ENCODE assay signal across 1 cellular context in the genomic region with DNA sequence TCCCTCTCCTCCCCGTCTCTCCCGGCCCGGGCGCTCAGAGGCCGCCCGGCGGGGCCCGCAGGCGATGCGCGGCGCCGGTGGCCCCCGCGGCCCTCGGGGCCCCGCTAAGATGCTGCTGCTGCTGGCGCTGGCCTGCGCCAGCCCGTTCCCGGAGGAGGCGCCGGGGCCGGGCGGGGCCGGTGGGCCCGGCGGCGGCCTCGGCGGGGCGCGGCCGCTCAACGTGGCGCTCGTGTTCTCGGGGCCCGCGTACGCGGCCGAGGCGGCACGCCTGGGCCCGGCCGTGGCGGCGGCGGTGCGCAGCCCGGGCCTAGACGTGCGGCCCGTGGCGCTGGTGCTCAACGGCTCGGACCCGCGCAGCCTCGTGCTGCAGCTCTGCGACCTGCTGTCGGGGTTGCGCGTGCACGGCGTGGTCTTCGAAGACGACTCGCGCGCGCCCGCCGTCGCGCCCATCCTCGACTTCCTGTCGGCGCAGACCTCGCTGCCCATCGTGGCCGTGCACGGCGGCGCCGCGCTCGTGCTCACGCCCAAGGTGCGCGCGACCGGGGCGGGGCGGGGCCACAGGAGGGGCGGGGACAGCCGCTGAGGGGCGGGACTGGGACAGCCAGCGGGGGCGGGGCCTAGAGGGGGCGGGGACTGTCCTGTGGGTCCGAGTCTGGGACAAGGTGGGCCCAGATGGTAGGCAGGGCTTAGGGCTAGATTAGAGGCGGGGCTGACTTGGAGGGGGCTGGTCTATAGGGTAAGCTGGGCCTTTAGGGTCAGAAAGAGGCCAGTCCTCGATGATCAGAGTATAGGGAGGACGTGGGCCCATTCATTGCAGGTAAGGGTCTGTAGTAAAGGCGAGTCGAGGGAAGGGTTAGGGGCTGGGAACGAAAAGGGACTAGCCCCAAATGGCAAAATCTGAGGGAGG.
TF ChIP-seq lines count a peak whose summit lies in the region.

No MANE protein-coding gene starts in this region.

TF ChIP-seq in WTC11, 78 proteins besides CTCF, POLR2A, EP300 and RAD21 (continued from another document):
- TF ChIP-seq, protein P1, sequence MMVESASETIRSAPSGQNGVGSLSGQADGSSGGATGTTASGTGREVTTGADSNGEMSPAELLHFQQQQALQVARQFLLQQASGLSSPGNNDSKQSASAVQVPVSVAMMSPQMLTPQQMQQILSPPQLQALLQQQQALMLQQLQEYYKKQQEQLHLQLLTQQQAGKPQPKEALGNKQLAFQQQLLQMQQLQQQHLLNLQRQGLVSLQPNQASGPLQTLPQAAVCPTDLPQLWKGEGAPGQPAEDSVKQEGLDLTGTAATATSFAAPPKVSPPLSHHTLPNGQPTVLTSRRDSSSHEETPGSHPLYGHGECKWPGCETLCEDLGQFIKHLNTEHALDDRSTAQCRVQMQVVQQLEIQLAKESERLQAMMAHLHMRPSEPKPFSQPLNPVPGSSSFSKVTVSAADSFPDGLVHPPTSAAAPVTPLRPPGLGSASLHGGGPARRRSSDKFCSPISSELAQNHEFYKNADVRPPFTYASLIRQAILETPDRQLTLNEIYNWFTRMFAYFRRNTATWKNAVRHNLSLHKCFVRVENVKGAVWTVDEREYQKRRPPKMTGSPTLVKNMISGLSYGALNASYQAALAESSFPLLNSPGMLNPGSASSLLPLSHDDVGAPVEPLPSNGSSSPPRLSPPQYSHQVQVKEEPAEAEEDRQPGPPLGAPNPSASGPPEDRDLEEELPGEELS (CRISPR knock-in tag; IDR thresholded peaks at IDR 0.05), result peak; percentile 98
- TF ChIP-seq SMAD3 (CRISPR knock-in tag; IDR thresholded peaks at IDR 0.05; ENCODE audit: borderline replicate concordance), result peak; percentile 76; the same call in 1 of the 2 replicates
- TF ChIP-seq RELA (CRISPR knock-in tag; IDR thresholded peaks at IDR 0.05; ENCODE audit: borderline replicate concordance), result peak; percentile 85; the same call in 1 of the 2 replicates
- peak; percentile 94 for TF ChIP-seq FOXK1 (CRISPR knock-in tag; IDR thresholded peaks at IDR 0.05)
- peak; percentile 89 for TF ChIP-seq ESRRA (CRISPR knock-in tag; IDR thresholded peaks at IDR 0.05; ENCODE audit: borderline replicate concordance)
- peak; percentile 86 for TF ChIP-seq MYBL2 (CRISPR knock-in tag; IDR thresholded peaks at IDR 0.05)
- TF ChIP-seq ZNF317 (CRISPR knock-in tag; IDR thresholded peaks at IDR 0.05; ENCODE audit: borderline replicate concordance, low read depth), result 0 out of 2 replicates have a peak, but pooled peaks have one; percentile 34
- peak; percentile 87 for TF ChIP-seq NFE2L1 (CRISPR knock-in tag; IDR thresholded peaks at IDR 0.05)
- peak; percentile 88 for TF ChIP-seq SP1 (CRISPR knock-in tag; conservative IDR thresholded peaks at IDR 0.05)
- TF ChIP-seq, protein P2, sequence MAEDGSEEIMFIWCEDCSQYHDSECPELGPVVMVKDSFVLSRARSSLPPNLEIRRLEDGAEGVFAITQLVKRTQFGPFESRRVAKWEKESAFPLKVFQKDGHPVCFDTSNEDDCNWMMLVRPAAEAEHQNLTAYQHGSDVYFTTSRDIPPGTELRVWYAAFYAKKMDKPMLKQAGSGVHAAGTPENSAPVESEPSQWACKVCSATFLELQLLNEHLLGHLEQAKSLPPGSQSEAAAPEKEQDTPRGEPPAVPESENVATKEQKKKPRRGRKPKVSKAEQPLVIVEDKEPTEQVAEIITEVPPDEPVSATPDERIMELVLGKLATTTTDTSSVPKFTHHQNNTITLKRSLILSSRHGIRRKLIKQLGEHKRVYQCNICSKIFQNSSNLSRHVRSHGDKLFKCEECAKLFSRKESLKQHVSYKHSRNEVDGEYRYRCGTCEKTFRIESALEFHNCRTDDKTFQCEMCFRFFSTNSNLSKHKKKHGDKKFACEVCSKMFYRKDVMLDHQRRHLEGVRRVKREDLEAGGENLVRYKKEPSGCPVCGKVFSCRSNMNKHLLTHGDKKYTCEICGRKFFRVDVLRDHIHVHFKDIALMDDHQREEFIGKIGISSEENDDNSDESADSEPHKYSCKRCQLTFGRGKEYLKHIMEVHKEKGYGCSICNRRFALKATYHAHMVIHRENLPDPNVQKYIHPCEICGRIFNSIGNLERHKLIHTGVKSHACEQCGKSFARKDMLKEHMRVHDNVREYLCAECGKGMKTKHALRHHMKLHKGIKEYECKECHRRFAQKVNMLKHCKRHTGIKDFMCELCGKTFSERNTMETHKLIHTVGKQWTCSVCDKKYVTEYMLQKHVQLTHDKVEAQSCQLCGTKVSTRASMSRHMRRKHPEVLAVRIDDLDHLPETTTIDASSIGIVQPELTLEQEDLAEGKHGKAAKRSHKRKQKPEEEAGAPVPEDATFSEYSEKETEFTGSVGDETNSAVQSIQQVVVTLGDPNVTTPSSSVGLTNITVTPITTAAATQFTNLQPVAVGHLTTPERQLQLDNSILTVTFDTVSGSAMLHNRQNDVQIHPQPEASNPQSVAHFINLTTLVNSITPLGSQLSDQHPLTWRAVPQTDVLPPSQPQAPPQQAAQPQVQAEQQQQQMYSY (CRISPR knock-in tag; IDR thresholded peaks at IDR 0.05), result no peak
- TF ChIP-seq, protein P3, sequence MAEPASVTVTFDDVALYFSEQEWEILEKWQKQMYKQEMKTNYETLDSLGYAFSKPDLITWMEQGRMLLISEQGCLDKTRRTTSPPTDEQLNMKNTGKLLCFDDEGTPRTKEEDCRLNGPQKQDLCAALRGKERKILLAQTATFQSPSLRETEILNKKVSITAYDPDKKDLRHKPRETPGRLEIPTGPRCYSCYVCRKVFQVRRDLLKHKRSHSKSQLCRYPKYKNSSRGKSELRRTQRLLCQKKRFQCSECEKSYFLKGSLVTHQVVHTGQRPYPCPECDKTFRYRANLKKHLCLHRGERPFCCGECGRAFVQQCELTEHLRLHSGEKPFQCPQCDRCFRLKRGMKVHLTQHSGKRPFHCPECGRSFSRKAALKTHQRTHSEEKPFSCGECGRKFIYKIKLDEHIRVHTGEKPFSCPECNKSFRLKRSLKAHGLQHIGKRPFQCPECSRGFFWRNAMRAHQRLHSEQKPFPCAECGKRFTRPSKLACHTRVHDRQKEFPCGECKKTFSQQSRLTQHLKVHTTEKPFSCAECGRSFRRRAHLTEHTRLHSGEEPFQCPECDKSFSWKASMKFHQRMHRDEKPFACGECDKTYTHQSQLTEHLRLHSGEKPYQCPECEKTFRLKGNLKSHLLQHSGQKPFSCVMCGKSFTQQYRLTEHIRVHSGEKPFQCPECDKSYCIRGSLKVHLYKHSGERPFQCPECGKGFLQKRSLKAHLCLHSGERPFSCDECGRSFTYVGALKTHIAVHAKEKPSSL (CRISPR knock-in tag; conservative IDR thresholded peaks at IDR 0.05), result no peak
- TF ChIP-seq ZNF138 (CRISPR knock-in tag; conservative IDR thresholded peaks at IDR 0.05), result no peak
- TF ChIP-seq, protein P4, sequence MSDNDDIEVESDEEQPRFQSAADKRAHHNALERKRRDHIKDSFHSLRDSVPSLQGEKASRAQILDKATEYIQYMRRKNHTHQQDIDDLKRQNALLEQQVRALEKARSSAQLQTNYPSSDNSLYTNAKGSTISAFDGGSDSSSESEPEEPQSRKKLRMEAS (CRISPR knock-in tag; IDR thresholded peaks at IDR 0.05), result peak; percentile 91; the same call in 1 of the 2 replicates
- no peak for TF ChIP-seq HMGA2 (CRISPR knock-in tag; IDR thresholded peaks at IDR 0.05)
- 0 out of 2 replicates have a peak, but pooled peaks have one; percentile 37 for TF ChIP-seq TEAD1 (CRISPR knock-in tag; IDR thresholded peaks at IDR 0.05)
- TF ChIP-seq, protein P5, sequence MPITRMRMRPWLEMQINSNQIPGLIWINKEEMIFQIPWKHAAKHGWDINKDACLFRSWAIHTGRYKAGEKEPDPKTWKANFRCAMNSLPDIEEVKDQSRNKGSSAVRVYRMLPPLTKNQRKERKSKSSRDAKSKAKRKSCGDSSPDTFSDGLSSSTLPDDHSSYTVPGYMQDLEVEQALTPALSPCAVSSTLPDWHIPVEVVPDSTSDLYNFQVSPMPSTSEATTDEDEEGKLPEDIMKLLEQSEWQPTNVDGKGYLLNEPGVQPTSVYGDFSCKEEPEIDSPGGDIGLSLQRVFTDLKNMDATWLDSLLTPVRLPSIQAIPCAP (CRISPR knock-in tag; IDR thresholded peaks at IDR 0.05), result no peak
- TF ChIP-seq, protein P6, sequence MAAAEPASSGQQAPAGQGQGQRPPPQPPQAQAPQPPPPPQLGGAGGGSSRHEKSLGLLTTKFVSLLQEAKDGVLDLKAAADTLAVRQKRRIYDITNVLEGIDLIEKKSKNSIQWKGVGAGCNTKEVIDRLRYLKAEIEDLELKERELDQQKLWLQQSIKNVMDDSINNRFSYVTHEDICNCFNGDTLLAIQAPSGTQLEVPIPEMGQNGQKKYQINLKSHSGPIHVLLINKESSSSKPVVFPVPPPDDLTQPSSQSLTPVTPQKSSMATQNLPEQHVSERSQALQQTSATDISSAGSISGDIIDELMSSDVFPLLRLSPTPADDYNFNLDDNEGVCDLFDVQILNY (CRISPR knock-in tag; IDR thresholded peaks at IDR 0.05), result peak; percentile 77; the same call in 1 of the 2 replicates
